Comparison of ENCODE assay signal across 10 cellular contexts in the genomic region with DNA sequence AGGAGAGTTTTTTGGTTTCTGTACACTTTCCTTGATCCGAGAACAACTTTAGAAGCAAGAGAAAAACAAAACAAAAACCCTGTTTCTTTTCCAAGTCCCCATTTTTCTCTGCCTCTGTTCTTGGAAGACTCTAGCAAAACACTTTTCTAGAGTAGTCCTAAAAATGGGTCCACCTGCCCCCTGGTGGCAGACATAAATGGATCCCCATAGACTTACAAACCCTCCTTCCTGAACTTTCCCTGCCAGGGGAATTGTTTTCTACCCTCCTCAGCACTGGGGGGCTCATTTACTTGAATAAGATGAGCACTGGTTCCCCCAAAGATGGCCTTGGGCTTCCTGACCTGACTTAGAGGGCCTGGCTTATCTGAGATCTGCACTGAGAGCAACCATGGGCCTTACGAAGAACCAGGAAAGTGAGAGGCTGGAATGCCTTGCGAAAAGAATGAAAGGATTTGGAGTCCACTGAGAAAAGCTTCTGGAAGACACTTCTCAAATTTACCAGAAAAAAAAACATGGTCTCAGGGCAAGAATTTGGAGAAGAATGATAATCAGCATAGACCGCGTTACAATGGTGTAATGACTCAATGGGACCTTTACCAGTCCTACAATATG. TPM values are rescaled to one million over a fixed set of nuclear protein-coding genes. Genes with fewer than 3 reads are reported as not detected.
DNase-seq lines count a peak whose midpoint lies in the region; ATAC-seq, FAIRE-seq and TF ChIP-seq lines count a peak whose summit lies in the region.
"Had no signal": no experiment of that assay in that cellular context is flagged by ENCODE, and none has a peak within 500 bp of the region (broad histone marks: within the 10 kb centered on the region; RNA-seq: fewer than 3 reads in every experiment).

No MANE protein-coding gene starts in this region.

- H4K20me1 ChIP-seq in KMS-11 (ENCODE audit: insufficient read depth): no peaks in the 10 kb centered on the region

- no peak for FAIRE-seq in bronchial epithelial cell (lab: Jason Lieb, UNC)

- H3K4me3 ChIP-seq in KMS-11 (IDR thresholded peaks at IDR 0.05; ENCODE audit: insufficient read depth, low read depth, low read length): no peak overlapping the region
- no peak overlapping the region for H3K4me3 ChIP-seq in bronchial epithelial cell (ENCODE audit: low read depth, low read length)

- H3K4me1 ChIP-seq in KMS-11 (ENCODE audit: low read depth, poor library complexity, severe bottlenecking): no peaks in the 10 kb centered on the region

- peak; percentile 27 for DNase-seq in GM03348 (ENCODE audit: low spot score)
- peak; percentile 29 for DNase-seq in bronchial epithelial cell (ENCODE audit: low read depth)
- DNase-seq in pulmonary artery endothelial cell (ENCODE audit: low read depth, low spot score): peak; percentile 10
- no peak for DNase-seq in ureter (ENCODE audit: low spot score)
- DNase-seq in DMS79 (lab: John Stamatoyannopoulos, UW): no peak
- DNase-seq: NCI-H226 had no signal

- H3K9ac ChIP-seq in KMS-11: no peak overlapping the region

- H2AFZ ChIP-seq in KMS-11 (ENCODE audit: low read depth): no peak overlapping the region

- H3K4me2 ChIP-seq in KMS-11: no peak overlapping the region

- TF ChIP-seq CTCF in KMS-11 (conservative IDR thresholded peaks at IDR 0.05; ENCODE audit: low read depth, low read length) (peak; percentile 91), bronchial epithelial cell (IDR thresholded peaks at IDR 0.05; ENCODE audit: insufficient read depth, low read length, severe bottlenecking) (peak; percentile 37)

- no peaks in the 10 kb centered on the region for H3K27me3 ChIP-seq in KMS-11 (ENCODE audit: insufficient read depth, low read depth)
- no peaks in the 10 kb centered on the region for H3K27me3 ChIP-seq in bronchial epithelial cell (ENCODE audit: control insufficient read depth, insufficient read depth, low read length)

- no peaks in the 10 kb centered on the region for H3K79me2 ChIP-seq in KMS-11 (ENCODE audit: insufficient read depth, low read depth)

- H3K36me3 ChIP-seq in KMS-11 (ENCODE audit: insufficient read depth) (no peaks in the 10 kb centered on the region), bronchial epithelial cell (ENCODE audit: control insufficient read depth, insufficient read depth, low read length) (no peaks in the 10 kb centered on the region)

- ATAC-seq in GM21447 (IDR thresholded peaks at IDR 0.05; ENCODE audit: unreplicated experiment) (no peak), GM18520 (IDR thresholded peaks at IDR 0.05; ENCODE audit: unreplicated experiment) (no peak)
- ATAC-seq: stimulated activated effector memory CD8-positive, alpha-beta T cell treated with anti-CD3 and anti-CD28 coated beads, Interleukin-12 subunit alpha, Interleukin-12 subunit beta, amount 100 ng/mL, for 72 hours had no signal

- H3K27ac ChIP-seq in KMS-11: no peak overlapping the region

RNA-seq across cellular contexts. Expression of a gene that starts 48.0 kb away (rescaled TPM):
- total RNA-seq in bronchial epithelial cell (1.1 and 1.4 TPM in 2 replicates), pulmonary artery endothelial cell (29.5 and 32.3 TPM in 2 replicates), ureter (34.3 TPM)

Comparison
In these comparisons a context has a peak if more than half of its experiments do, and no peak if none do; other contexts are left out.
1. DNase-seq: peak in GM03348 (single experiment), bronchial epithelial cell (single experiment) and pulmonary artery endothelial cell (single experiment); none in ureter (single experiment) and DMS79 (single experiment).
2. RNA of a gene that starts 48.0 kb away (total RNA-seq): 34.3 TPM in ureter (single experiment) and 29.5 to 32.3 TPM in pulmonary artery endothelial cell; 1.1 to 1.4 TPM in bronchial epithelial cell; every median in the first group is over 10 times any median in the second.